8 cellular contexts compared by ENCODE assay signal in the genomic region with DNA sequence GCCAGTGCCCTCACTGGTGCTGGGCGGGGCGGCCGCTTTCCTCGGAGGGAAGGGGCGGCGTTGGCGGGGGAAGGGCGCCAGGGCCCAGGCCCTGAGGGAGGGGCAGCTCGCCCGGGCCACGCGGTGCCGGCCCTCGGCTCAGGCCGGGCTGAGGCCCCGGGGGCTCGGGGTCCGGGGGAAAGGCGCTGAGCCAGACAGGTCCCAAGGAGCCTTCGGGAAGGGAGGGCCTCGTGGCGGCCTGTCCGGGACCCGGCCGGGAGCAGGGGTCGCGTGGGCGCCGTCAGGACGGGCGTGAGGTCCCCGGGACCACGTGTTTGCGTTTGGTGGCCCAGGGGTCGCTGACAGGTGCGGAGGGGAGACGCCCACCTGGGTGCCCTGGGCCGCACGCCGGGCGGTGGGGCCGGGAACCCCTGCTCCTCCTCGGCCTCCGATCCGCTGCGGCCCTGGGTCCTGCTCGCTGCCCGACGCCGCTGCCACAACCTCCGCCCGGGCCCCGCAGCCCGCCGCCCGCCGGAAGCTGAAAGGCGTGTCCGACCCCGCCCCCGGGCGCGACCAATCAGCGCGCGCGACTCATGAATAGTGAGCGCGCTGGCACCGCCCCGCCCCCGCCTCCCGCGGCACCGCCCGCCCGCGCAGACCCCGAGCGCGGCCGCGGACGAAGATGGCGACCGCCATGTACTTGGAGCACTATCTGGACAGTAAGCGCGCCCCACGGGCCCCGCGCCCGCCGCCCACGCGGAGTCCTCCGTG. TPM values are rescaled to one million over a fixed set of nuclear protein-coding genes. Genes with fewer than 3 reads are reported as not detected.
A peak's percentile ranks its signal among the peaks of the same experiment; 100 is the strongest.
DNase-seq lines count a peak whose midpoint lies in the region; ATAC-seq and TF ChIP-seq lines count a peak whose summit lies in the region.

A gene (plus strand): TSS at position 635 of the 750 bp plus-strand sequence. CDS start 27 bp downstream, at position 662.

- H3K27ac ChIP-seq in IMR-90 (ENCODE audit: insufficient read depth, low read length) (peak within 1 kb of the TSS; percentile 82), PC-3 (ENCODE audit: low read length) (peak within 1 kb of the TSS; percentile 89), epithelial cell of prostate (peak within 1 kb of the TSS; percentile 83)

- intact Hi-C loops in IMR-90 (cut with micrococcal nuclease) = loop anchor here (1.0 to 10.0 kb wide), 2 partner anchors 36 to 173 kb away; no protein-coding TSS in a partner anchor
- intact Hi-C loops in PC-3 (cut with micrococcal nuclease) = loop anchor here (2.0 kb wide), 3 partner anchors 15 to 37 kb away; a partner anchor contains a TSS

- no peak for TF ChIP-seq RAD21 in IMR-90 (IDR thresholded peaks at IDR 0.05; ENCODE audit: low read length)

- H2BK15ac ChIP-seq in IMR-90 (ENCODE audit: low read depth, low read length) = no peak within 1 kb of the TSS

- H3K9ac ChIP-seq in IMR-90 (ENCODE audit: low read depth, low read length) = peak within 1 kb of the TSS; percentile 77
- H3K9ac ChIP-seq in PC-3 (ENCODE audit: low read length) = peak within 1 kb of the TSS; percentile 97

- H2AFZ ChIP-seq in IMR-90 (replicated peaks; ENCODE audit: low read length, poor library complexity) (peak within 1 kb of the TSS; percentile 96), PC-3 (ENCODE audit: low read length) (peak within 1 kb of the TSS; percentile 57)

- H3K14ac ChIP-seq in IMR-90 (replicated peaks; ENCODE audit: low read depth, low read length) = peak within 1 kb of the TSS; percentile 82

- H2BK5ac ChIP-seq in IMR-90 (ENCODE audit: low read depth, low read length, poor library complexity, severe bottlenecking) = peak within 1 kb of the TSS; percentile 57

- H3K4ac ChIP-seq in IMR-90 (ENCODE audit: low read depth, low read length) = peak within 1 kb of the TSS; percentile 60

- in situ Hi-C loops in IMR-90 (cut with MboI; ENCODE audit: low sequenced_read_pairs) = no loop called here

- no peak within 1 kb of the TSS for H2BK20ac ChIP-seq in IMR-90 (ENCODE audit: low read depth, low read length)

- no peak within 1 kb of the TSS for H2BK120ac ChIP-seq in IMR-90 (ENCODE audit: low read depth, low read length)

- H3K9me2 ChIP-seq in PC-3 (replicated peaks; ENCODE audit: low read length) = no peaks in the 10 kb centered on the region

- H3K4me1 ChIP-seq in IMR-90 (ENCODE audit: control insufficient read depth, insufficient read depth, low read length) = peaks cover 4% of the 10 kb centered on the region; the same call in 1 of the 2 replicates
- H3K4me1 ChIP-seq in PC-3 (ENCODE audit: insufficient read depth, low read length) = peaks cover 5% of the 10 kb centered on the region; the same call in 1 of the 2 replicates

- H3K36me3 ChIP-seq in IMR-90 (ENCODE audit: control insufficient read depth, insufficient read depth, low read length) (peaks cover 14% of the 10 kb centered on the region), PC-3 (ENCODE audit: low read depth, low read length) (peaks cover 11% of the 10 kb centered on the region)

- H3K18ac ChIP-seq in IMR-90 (ENCODE audit: low read depth, low read length) = no peak within 1 kb of the TSS

- peak; percentile 70 for DNase-seq in DMS 273 treated with DMSO at 0.1 percent for 48 hours (lab: John Stamatoyannopoulos, UW)
- DNase-seq in IMR-90 = peak; percentile 87
- peak; percentile 89 for DNase-seq in PC-3
- DNase-seq in activated T-cell treated with anti-CD3 and anti-CD28 coated beads for 4 hours = peak; percentile 97
- DNase-seq in epithelial cell of prostate (ENCODE audit: low read depth, low spot score) = peak; percentile 60
- peak; percentile 97 for DNase-seq in mucosa of gallbladder (ENCODE audit: low spot score)
- DNase-seq in stimulated activated CD8-positive, alpha-beta memory T cell treated with anti-CD3 and anti-CD28 coated beads, Interleukin-4, amount 100 ng/mL, for 24 hours (ENCODE audit: low read depth) = peak; percentile 94

- BruUV-seq in IMR-90 (replicated peaks; lab: Mats Ljungman, UMichigan) (no TSS peak), PC-3 (replicated peaks; lab: Mats Ljungman, UMichigan) (no TSS peak)

- POLR2A ChIA-PET in IMR-90 (lab: Charles Lee; ENCODE audit: unreplicated experiment) (no interaction called here), PC-3 (lab: Charles Lee; ENCODE audit: unreplicated experiment) (interaction anchor here (1.1 kb wide), 1 partner anchor 15 kb away, joined by 3 read pairs; a partner anchor contains a TSS)

- H4K91ac ChIP-seq in IMR-90 (ENCODE audit: insufficient read depth, low read depth, low read length) = no peak within 1 kb of the TSS

- CTCF ChIA-PET in IMR-90 (lab: Yijun Ruan, JAX) (interaction anchor here (0.6 to 0.7 kb wide), 2 partner anchors 13 to 232 kb away, joined by 3 to 4 read pairs; no protein-coding TSS in a partner anchor), PC-3 (lab: Charles Lee) (no interaction called here)

- H3K4me2 ChIP-seq in IMR-90 (ENCODE audit: low read depth, low read length) = peak within 1 kb of the TSS; percentile 82
- H3K4me2 ChIP-seq in PC-3 (ENCODE audit: low read length) = peak within 1 kb of the TSS; percentile 92

- H3K79me1 ChIP-seq in IMR-90 (ENCODE audit: low read depth in 1 of 2, low read length in 2 of 2) = peaks cover 9 to 28% of the 10 kb centered on the region in 2 experiments; a peak in 3 of 4 replicates

- H3F3A ChIP-seq in PC-3 (ENCODE audit: low read length, unreplicated experiment) = no peaks in the 10 kb centered on the region

- H4K20me1 ChIP-seq in IMR-90 (ENCODE audit: insufficient read depth, low read length) = peaks cover 16% of the 10 kb centered on the region
- no peaks in the 10 kb centered on the region for H4K20me1 ChIP-seq in PC-3 (ENCODE audit: low read length)

- H4K8ac ChIP-seq in IMR-90 (ENCODE audit: low read depth in 2 of 2, low read length in 2 of 2) = peak within 1 kb of the TSS; percentile 82 to 84

- peaks cover 3% of the 10 kb centered on the region; the same call in 1 of the 2 replicates for H3K9me3 ChIP-seq in IMR-90 (ENCODE audit: control insufficient read depth, insufficient read depth, low read length)
- H3K9me3 ChIP-seq in PC-3 (ENCODE audit: low read length) = no peaks in the 10 kb centered on the region

- ATAC-seq in GM21529 (IDR thresholded peaks at IDR 0.05; ENCODE audit: unreplicated experiment) = peak; percentile 53
- ATAC-seq in IMR-90 (ENCODE audit: low read depth) = peak; percentile 84
- peak; percentile 68 for ATAC-seq in PC-3

- H3K79me2 ChIP-seq in PC-3 (ENCODE audit: low read length) = peaks cover 20% of the 10 kb centered on the region

- H3K9me1 ChIP-seq in IMR-90 (ENCODE audit: insufficient read depth, low read length) = peaks cover 7% of the 10 kb centered on the region; the same call in 1 of the 2 replicates

- no peak within 1 kb of the TSS for H4K5ac ChIP-seq in IMR-90 (ENCODE audit: low read depth, low read length)

- 1% methylated on average over 58 of the region's 96 CpGs; no CpG with 5 or more reads in 1 of the 2 experiments for WGBS in IMR-90 (ENCODE audit: extremely low coverage in 2 of 2, insufficient read length in 1 of 2), 2 experiments

- H2AK9ac ChIP-seq in IMR-90 (replicated peaks; ENCODE audit: low read depth, low read length, poor library complexity) = peak within 1 kb of the TSS; percentile 98

- H3K27me3 ChIP-seq in IMR-90 (ENCODE audit: control insufficient read depth, insufficient read depth, low read length) (no peaks in the 10 kb centered on the region), PC-3 (ENCODE audit: low read length) (no peaks in the 10 kb centered on the region)

- dilution Hi-C loops in IMR-90 (cut with HindIII; ENCODE audit: low sequenced_read_pairs, unreplicated experiment) = no loop called here

- no peak for TF ChIP-seq CTCF in IMR-90 (conservative IDR thresholded peaks at IDR 0.05; ENCODE audit: low read depth, low read length)
- no peak for TF ChIP-seq CTCF in PC-3 (conservative IDR thresholded peaks at IDR 0.05; ENCODE audit: low read depth, low read length)

- H3K23ac ChIP-seq in IMR-90 (ENCODE audit: low read depth, low read length) = peak within 1 kb of the TSS; percentile 64

- H3K4me3 ChIP-seq in IMR-90 (ENCODE audit: insufficient read depth, low read depth, low read length) (peak within 1 kb of the TSS; percentile 80), PC-3 (ENCODE audit: low read length) (peak within 1 kb of the TSS; percentile 78)

- H3K56ac ChIP-seq in IMR-90 (ENCODE audit: extremely low read depth, insufficient read depth, low read length) = peak within 1 kb of the TSS; percentile 59

- H2AK5ac ChIP-seq in IMR-90 (ENCODE audit: low read depth, low read length) = peak within 1 kb of the TSS; percentile 87

- peak; percentile 75 for TF ChIP-seq POLR2A in IMR-90 (IDR thresholded peaks at IDR 0.05; ENCODE audit: low read depth, low read length)

TF ChIP-seq in IMR-90, 13 proteins besides CTCF, POLR2A, EP300 and RAD21:
- TF ChIP-seq MXI1 (IDR thresholded peaks at IDR 0.05; ENCODE audit: borderline replicate concordance, low read depth, low read length) (peak; percentile 86; the same call in 1 of the 2 replicates), CEBPB (IDR thresholded peaks at IDR 0.05; ENCODE audit: low read depth, low read length) (no peak), CHD1 (IDR thresholded peaks at IDR 0.05; ENCODE audit: low read depth, low read length) (no peak), BHLHE40 (IDR thresholded peaks at IDR 0.05; ENCODE audit: low read depth, low read length) (no peak), MAZ (IDR thresholded peaks at IDR 0.05; ENCODE audit: borderline replicate concordance, low read depth, low read length) (peak; percentile 81; the same call in 1 of the 2 replicates)

RNA-seq across cellular contexts. Expression of the gene that starts here (rescaled TPM):
- total RNA-seq in IMR-90 (2012; rRNA removed) (16.7 and 38.9 TPM in 2 replicates), PC-3 (2014; rRNA removed) (30.2 and 32.1 TPM in 2 replicates), mucosa of gallbladder (47.4 TPM)
- polyA plus RNA-seq in IMR-90 (2012; rRNA removed) = 36.1 and 36.5 TPM in 2 replicates
- 28.4 and 31.1 TPM in 2 replicates for polyA plus RNA-seq in IMR-90 (2012; cell fraction: cytosol; rRNA removed)
- 107 and 146 TPM in 2 replicates for polyA plus RNA-seq in IMR-90 (2012; cell fraction: nucleus; rRNA removed; ENCODE audit: low replicate concordance)

Comparison
In these comparisons a context has a peak if more than half of its experiments do, and no peak if none do; other contexts are left out.
1. Peak in every context shown above with its lines: DNase-seq, ATAC-seq, H3K4me3 ChIP-seq and H3K27ac ChIP-seq.